19 cellular contexts compared by ENCODE assay signal in the genomic region with DNA sequence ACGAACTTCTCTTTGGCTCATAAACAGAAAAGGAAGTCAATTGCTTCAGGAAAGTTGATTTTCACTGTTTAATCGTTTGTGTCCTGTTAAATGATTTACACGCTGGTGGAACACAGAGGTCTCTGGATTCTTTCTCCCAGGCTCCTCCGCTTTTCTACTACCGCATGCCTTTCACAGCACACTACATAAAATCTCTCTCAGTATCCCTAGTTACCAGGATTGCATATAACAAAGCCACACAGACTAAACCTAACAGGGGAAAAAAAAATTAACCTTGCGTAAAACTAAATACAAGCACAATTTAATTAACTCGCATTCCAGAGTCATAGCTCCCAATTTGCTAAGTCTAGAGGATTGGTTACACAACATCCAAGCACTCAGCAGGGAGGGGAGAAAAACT.
A peak's percentile ranks its signal among the peaks of the same experiment; 100 is the strongest.
DNase-seq lines count a peak whose midpoint lies in the region; ATAC-seq and TF ChIP-seq lines count a peak whose summit lies in the region.
"Had no signal": no experiment of that assay in that cellular context is flagged by ENCODE, and none has a peak within 500 bp of the region (broad histone marks: within the 10 kb centered on the region; RNA-seq: fewer than 3 reads in every experiment).

No MANE protein-coding gene starts in this region.

- H3K27ac ChIP-seq in SK-N-MC, result peak overlapping the region; percentile 52
- peak overlapping the region; percentile 75 to 81 for H3K27ac ChIP-seq in liver (ENCODE audit: low read depth in 1 of 2, low read length in 2 of 2)
- H3K27ac ChIP-seq: epithelial cell of prostate, thoracic aorta had no signal

- H3K36me3 Mint-ChIP-seq in type B pancreatic cell (no peaks in the 10 kb centered on the region), natural killer cell (no peaks in the 10 kb centered on the region)
- H3K36me3 Mint-ChIP-seq: activated naive CD4-positive, alpha-beta T cell treated with anti-CD3 and anti-CD28 coated beads, Interleukin-2, amount 50 U/mL, for 72 hours; WTC11 had no signal

- TF ChIP-seq RAD21 in liver (IDR thresholded peaks at IDR 0.05), result no peak

- ATAC-seq in natural killer cell (no peak), GM18907 (IDR thresholded peaks at IDR 0.05; ENCODE audit: unreplicated experiment) (no peak)

- H3K9ac ChIP-seq in SK-N-MC (ENCODE audit: insufficient read length) (peak overlapping the region; percentile 12), liver (ENCODE audit: low read depth in 1 of 2, low read length in 2 of 2) (peak overlapping the region; percentile 3 to 26)

- no peaks in the 10 kb centered on the region for H3K36me3 ChIP-seq in SK-N-MC (ENCODE audit: insufficient read depth, low read length)
- H3K36me3 ChIP-seq in liver (ENCODE audit: control insufficient read depth in 4 of 4, insufficient read depth in 3 of 4, low read depth in 1 of 4, low read length in 3 of 4), result no peaks in the 10 kb centered on the region
- H3K36me3 ChIP-seq: thoracic aorta had no signal

- H3K4me3 ChIP-seq in SK-N-MC (0 out of 2 replicates have a peak overlapping the region, but pooled peaks have one; percentile 12), liver (ENCODE audit: low read depth in 1 of 3, low read length in 3 of 3) (peak overlapping the region in 2 of 3 donors; percentile 8 to 18)
- H3K4me3 ChIP-seq: thoracic aorta had no signal

- DNase-seq in SK-N-MC (ENCODE audit: low read depth, low spot score) (no peak), fibroblast of gingiva (ENCODE audit: low read depth) (peak; percentile 77), type B pancreatic cell (ENCODE audit: extremely low spot score, unreplicated experiment) (no peak), natural killer cell (no peak), GF-D8 (lab: John Stamatoyannopoulos, UW) (no peak)
- DNase-seq: CD4-positive, alpha-beta T cell; cerebellar nuclear complex; hippocampal formation; NCI-H1048; stimulated activated CD4-positive, alpha-beta T cell treated with anti-CD3 and anti-CD28 coated beads, Interleukin-4, amount 100 ng/mL, for 4 hours; stimulated activated naive CD4-positive, alpha-beta T cell had no signal

- TF ChIP-seq CTCF in liver (IDR thresholded peaks at IDR 0.05; ENCODE audit: low read depth, low read length, missing input control), result no peak
- TF ChIP-seq CTCF in type B pancreatic cell (conservative IDR thresholded peaks at IDR 0.05), result no peak
- no peak for TF ChIP-seq CTCF in natural killer cell (IDR thresholded peaks at IDR 0.05)

- H3K4me1 Mint-ChIP-seq in type B pancreatic cell (ENCODE audit: unreplicated experiment) (peaks cover 17% of the 10 kb centered on the region), natural killer cell (no peaks in the 10 kb centered on the region)

- H3K9me3 ChIP-seq in SK-N-MC (ENCODE audit: low read depth, low read length) (no peaks in the 10 kb centered on the region), liver (ENCODE audit: control insufficient read depth in 4 of 4, low read length in 3 of 4) (no peaks in the 10 kb centered on the region)
- H3K9me3 ChIP-seq: thoracic aorta had no signal

- H3K4me3 Mint-ChIP-seq in type B pancreatic cell (no peak overlapping the region), natural killer cell (no peak overlapping the region)
- H3K4me3 Mint-ChIP-seq: activated T-helper 1 cell treated with anti-CD3 and anti-CD28 coated beads, Interleukin-12 subunit alpha, Interleukin-12 subunit beta, Interleukin-2, Interleukin-4 antibody, amounts not matched to agents 30 ng/mL and 10 ng/mL and 1 ng/mL, durations not matched to agents 14 hours and 24 hours and 36 hours; CD4-positive, alpha-beta T cell; T-helper 2 cell treated with Interferon-gamma antibody and Interleukin-4, amounts not matched to agents 5 μg/mL and 100 μg/mL, for 36 hours; WTC11 had no signal

- WGBS in liver, result 28% methylated on average over 7 of the region's 7 CpGs

- H3K27me3 ChIP-seq in liver (ENCODE audit: control insufficient read depth in 4 of 4, insufficient read depth in 4 of 4, low read length in 3 of 4), result no peaks in the 10 kb centered on the region

- H3K9me3 Mint-ChIP-seq in type B pancreatic cell (no peaks in the 10 kb centered on the region), natural killer cell (no peaks in the 10 kb centered on the region)
- H3K9me3 Mint-ChIP-seq: activated naive CD4-positive, alpha-beta T cell treated with anti-CD3 and anti-CD28 coated beads, Interleukin-2, amount 50 U/mL, for 72 hours; activated T-helper 1 cell treated with anti-CD3 and anti-CD28 coated beads, Interleukin-12 subunit alpha, Interleukin-12 subunit beta, Interleukin-2, Interleukin-4 antibody, amounts not matched to agents 30 ng/mL and 10 ng/mL and 1 ng/mL, durations not matched to agents 14 hours and 24 hours and 36 hours; CD4-positive, alpha-beta T cell; T-helper 2 cell treated with Interferon-gamma antibody and Interleukin-4, amounts not matched to agents 5 μg/mL and 100 μg/mL, for 36 hours; WTC11 had no signal

- H3K4me1 ChIP-seq in liver (ENCODE audit: control insufficient read depth in 4 of 4, insufficient read depth in 4 of 4, low read length in 3 of 4), result peaks cover 3 to 21% (median 14%) of the 10 kb centered on the region in 4 donors

- H3K27ac Mint-ChIP-seq in type B pancreatic cell (peak overlapping the region; percentile 0), natural killer cell (no peak overlapping the region)
- H3K27ac Mint-ChIP-seq: activated naive CD4-positive, alpha-beta T cell treated with anti-CD3 and anti-CD28 coated beads, Interleukin-2, amount 50 U/mL, for 72 hours; activated T-helper 1 cell treated with anti-CD3 and anti-CD28 coated beads, Interleukin-12 subunit alpha, Interleukin-12 subunit beta, Interleukin-2, Interleukin-4 antibody, amounts not matched to agents 30 ng/mL and 10 ng/mL and 1 ng/mL, durations not matched to agents 14 hours and 24 hours and 36 hours; CD4-positive, alpha-beta T cell; T-helper 2 cell treated with Interferon-gamma antibody and Interleukin-4, amounts not matched to agents 5 μg/mL and 100 μg/mL, for 36 hours; WTC11 had no signal

- H3K27me3 Mint-ChIP-seq in type B pancreatic cell, result peaks cover 10% of the 10 kb centered on the region
- H3K27me3 Mint-ChIP-seq in natural killer cell (ENCODE audit: low read depth in 2 of 2), result peaks cover 27 to 71% of the 10 kb centered on the region in 2 donors

- intact Hi-C loops in natural killer cell (cut with micrococcal nuclease), result no loop called here

TF ChIP-seq in liver, 16 proteins besides CTCF, POLR2A, EP300 and RAD21:
- TF ChIP-seq SP1 (IDR thresholded peaks at IDR 0.05) (peak; percentile 39), TAF1 (conservative IDR thresholded peaks at IDR 0.05) (no peak)
- TF ChIP-seq, protein P1, sequence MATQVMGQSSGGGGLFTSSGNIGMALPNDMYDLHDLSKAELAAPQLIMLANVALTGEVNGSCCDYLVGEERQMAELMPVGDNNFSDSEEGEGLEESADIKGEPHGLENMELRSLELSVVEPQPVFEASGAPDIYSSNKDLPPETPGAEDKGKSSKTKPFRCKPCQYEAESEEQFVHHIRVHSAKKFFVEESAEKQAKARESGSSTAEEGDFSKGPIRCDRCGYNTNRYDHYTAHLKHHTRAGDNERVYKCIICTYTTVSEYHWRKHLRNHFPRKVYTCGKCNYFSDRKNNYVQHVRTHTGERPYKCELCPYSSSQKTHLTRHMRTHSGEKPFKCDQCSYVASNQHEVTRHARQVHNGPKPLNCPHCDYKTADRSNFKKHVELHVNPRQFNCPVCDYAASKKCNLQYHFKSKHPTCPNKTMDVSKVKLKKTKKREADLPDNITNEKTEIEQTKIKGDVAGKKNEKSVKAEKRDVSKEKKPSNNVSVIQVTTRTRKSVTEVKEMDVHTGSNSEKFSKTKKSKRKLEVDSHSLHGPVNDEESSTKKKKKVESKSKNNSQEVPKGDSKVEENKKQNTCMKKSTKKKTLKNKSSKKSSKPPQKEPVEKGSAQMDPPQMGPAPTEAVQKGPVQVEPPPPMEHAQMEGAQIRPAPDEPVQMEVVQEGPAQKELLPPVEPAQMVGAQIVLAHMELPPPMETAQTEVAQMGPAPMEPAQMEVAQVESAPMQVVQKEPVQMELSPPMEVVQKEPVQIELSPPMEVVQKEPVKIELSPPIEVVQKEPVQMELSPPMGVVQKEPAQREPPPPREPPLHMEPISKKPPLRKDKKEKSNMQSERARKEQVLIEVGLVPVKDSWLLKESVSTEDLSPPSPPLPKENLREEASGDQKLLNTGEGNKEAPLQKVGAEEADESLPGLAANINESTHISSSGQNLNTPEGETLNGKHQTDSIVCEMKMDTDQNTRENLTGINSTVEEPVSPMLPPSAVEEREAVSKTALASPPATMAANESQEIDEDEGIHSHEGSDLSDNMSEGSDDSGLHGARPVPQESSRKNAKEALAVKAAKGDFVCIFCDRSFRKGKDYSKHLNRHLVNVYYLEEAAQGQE (IDR thresholded peaks at IDR 0.05), result peak; percentile 12
- TF ChIP-seq, protein P2, sequence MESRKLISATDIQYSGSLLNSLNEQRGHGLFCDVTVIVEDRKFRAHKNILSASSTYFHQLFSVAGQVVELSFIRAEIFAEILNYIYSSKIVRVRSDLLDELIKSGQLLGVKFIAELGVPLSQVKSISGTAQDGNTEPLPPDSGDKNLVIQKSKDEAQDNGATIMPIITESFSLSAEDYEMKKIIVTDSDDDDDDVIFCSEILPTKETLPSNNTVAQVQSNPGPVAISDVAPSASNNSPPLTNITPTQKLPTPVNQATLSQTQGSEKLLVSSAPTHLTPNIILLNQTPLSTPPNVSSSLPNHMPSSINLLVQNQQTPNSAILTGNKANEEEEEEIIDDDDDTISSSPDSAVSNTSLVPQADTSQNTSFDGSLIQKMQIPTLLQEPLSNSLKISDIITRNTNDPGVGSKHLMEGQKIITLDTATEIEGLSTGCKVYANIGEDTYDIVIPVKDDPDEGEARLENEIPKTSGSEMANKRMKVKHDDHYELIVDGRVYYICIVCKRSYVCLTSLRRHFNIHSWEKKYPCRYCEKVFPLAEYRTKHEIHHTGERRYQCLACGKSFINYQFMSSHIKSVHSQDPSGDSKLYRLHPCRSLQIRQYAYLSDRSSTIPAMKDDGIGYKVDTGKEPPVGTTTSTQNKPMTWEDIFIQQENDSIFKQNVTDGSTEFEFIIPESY (IDR thresholded peaks at IDR 0.05), result peak; percentile 5
- TF ChIP-seq, protein P3, sequence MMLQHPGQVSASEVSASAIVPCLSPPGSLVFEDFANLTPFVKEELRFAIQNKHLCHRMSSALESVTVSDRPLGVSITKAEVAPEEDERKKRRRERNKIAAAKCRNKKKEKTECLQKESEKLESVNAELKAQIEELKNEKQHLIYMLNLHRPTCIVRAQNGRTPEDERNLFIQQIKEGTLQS (IDR thresholded peaks at IDR 0.05), result no peak
